ENCODE assay signal across 8 cellular contexts in the genomic region with DNA sequence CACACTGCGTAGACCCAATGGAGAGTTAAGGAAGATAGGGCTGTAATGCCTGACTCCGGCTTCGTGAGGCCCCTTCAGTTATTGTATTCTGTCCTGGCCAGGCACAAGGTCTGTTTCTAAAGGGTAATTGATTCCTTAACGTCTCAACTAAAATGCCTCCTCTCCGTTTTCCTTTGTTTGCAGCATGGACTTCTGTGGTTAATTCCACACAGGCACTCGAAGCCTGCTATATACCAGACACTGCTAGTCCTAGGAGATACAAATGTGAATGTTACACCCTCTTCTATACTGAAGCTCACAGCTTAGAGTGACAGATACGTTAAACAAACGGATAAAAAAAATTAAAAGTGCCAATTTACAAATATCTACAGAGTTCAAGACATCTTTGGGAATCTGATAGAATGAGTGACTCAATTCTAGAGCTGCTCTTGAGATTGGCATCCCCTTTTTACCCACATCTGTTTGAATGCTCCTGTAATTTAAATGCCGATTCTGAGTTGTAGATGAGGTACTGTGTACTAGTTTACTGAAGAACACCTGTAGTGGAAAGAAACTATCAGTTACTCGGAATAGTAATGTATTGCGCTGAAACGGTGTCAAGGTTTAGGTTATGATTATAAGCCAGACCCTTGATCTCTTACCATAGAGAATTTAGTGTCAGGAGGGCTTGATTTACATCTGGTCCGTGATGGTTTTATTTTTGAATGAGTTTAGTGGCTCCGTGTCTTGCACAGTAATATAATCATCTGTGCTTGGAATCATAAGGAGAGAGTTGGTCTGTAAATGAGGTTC. TPM values are rescaled to one million over a fixed set of nuclear protein-coding genes. Genes with fewer than 3 reads are reported as not detected.
DNase-seq lines count a peak whose midpoint lies in the region; ATAC-seq and TF ChIP-seq lines count a peak whose summit lies in the region.

No MANE protein-coding gene starts in this region.

- H3K9ac ChIP-seq in iPS-20b (ENCODE audit: low read depth, low read length) (peak overlapping the region; percentile 95), subcutaneous abdominal adipose tissue (ENCODE audit: low read length in 5 of 5) (peak overlapping the region; percentile 96 to 99 (median 99))

- H3K4me3 Mint-ChIP-seq in activated T-helper 1 cell treated with anti-CD3 and anti-CD28 coated beads, Interleukin-12 subunit alpha, Interleukin-12 subunit beta, Interleukin-2, Interleukin-4 antibody, amounts not matched to agents 30 ng/mL and 10 ng/mL and 1 ng/mL, durations not matched to agents 14 hours and 24 hours and 36 hours = peak overlapping the region; percentile 99

- TF ChIP-seq CTCF in GM12864 (IDR thresholded peaks at IDR 0.05; ENCODE audit: low read depth, low read length, missing control alignments) = no peak

- H3K27ac Mint-ChIP-seq in activated T-helper 1 cell treated with anti-CD3 and anti-CD28 coated beads, Interleukin-12 subunit alpha, Interleukin-12 subunit beta, Interleukin-2, Interleukin-4 antibody, amounts not matched to agents 30 ng/mL and 10 ng/mL and 1 ng/mL, durations not matched to agents 14 hours and 24 hours and 36 hours = peak overlapping the region; percentile 94

- intact Hi-C loops in activated T-helper 1 cell treated with anti-CD3 and anti-CD28 coated beads, Interleukin-12 subunit alpha, Interleukin-12 subunit beta, Interleukin-2, Interleukin-4 antibody, amounts not matched to agents 30 ng/mL and 10 ng/mL and 1 ng/mL, durations not matched to agents 14 hours and 24 hours and 36 hours (cut with micrococcal nuclease) = loop anchor here (1.0 to 5.0 kb wide), 13 partner anchors 8 to 662 kb away; a partner anchor contains a TSS
- intact Hi-C loops in sciatic nerve (cut with DNase I) = no loop called here

- no peaks in the 10 kb centered on the region for H3K9me3 ChIP-seq in iPS-20b (ENCODE audit: insufficient read depth, low read depth, low read length)
- H3K9me3 ChIP-seq in subcutaneous abdominal adipose tissue (ENCODE audit: control insufficient read depth in 5 of 5, low read length in 5 of 5) = no peaks in the 10 kb centered on the region

- peak overlapping the region; percentile 92 for H3K4me3 ChIP-seq in GM12864 (ENCODE audit: low read depth, low read length)
- peak overlapping the region; percentile 89 for H3K4me3 ChIP-seq in iPS-20b (ENCODE audit: low read length)
- H3K4me3 ChIP-seq in subcutaneous abdominal adipose tissue (ENCODE audit: low read depth in 1 of 5, low read length in 5 of 5) = peak overlapping the region; percentile 88 to 99 (median 97)

- H3K27ac ChIP-seq in iPS-20b (ENCODE audit: low read length) (peak overlapping the region; percentile 45), subcutaneous abdominal adipose tissue (ENCODE audit: low read depth, low read length) (peak overlapping the region; percentile 97)

- H3K36me3 Mint-ChIP-seq in activated T-helper 1 cell treated with anti-CD3 and anti-CD28 coated beads, Interleukin-12 subunit alpha, Interleukin-12 subunit beta, Interleukin-2, Interleukin-4 antibody, amounts not matched to agents 30 ng/mL and 10 ng/mL and 1 ng/mL, durations not matched to agents 14 hours and 24 hours and 36 hours (ENCODE audit: low read depth) = peaks cover 31% of the 10 kb centered on the region

- H3K36me3 ChIP-seq in iPS-20b (ENCODE audit: insufficient read depth, low read depth, low read length) = no peaks in the 10 kb centered on the region; the same call in 1 of the 2 replicates
- no peaks in the 10 kb centered on the region for H3K36me3 ChIP-seq in subcutaneous abdominal adipose tissue (ENCODE audit: control insufficient read depth in 5 of 5, insufficient read depth in 5 of 5, low read length in 5 of 5)

- no peak for DNase-seq in GM12864 (ENCODE audit: low read depth)
- no peak for DNase-seq in activated T-helper 1 cell treated with anti-CD3 and anti-CD28 coated beads, Interleukin-12 subunit alpha, Interleukin-12 subunit beta, Interleukin-2, Interleukin-4 antibody, amounts not matched to agents 30 ng/mL and 10 ng/mL and 1 ng/mL, durations not matched to agents 14 hours and 24 hours and 36 hours (ENCODE audit: low spot score)
- DNase-seq in NCI-H510A treated with DMSO at 0.1 percent for 48 hours (lab: John Stamatoyannopoulos, UW) = no peak
- no peak for DNase-seq in sciatic nerve (ENCODE audit: low spot score)
- DNase-seq in glomerular visceral epithelial cell (ENCODE audit: extremely low spot score) = no peak

- peaks cover 8% of the 10 kb centered on the region for H3K4me1 ChIP-seq in iPS-20b (ENCODE audit: insufficient read depth, low read length)
- H3K4me1 ChIP-seq in subcutaneous abdominal adipose tissue (ENCODE audit: control insufficient read depth in 5 of 5, insufficient read depth in 5 of 5, low read length in 5 of 5) = peaks cover 0 to 68% (median 66%) of the 10 kb centered on the region in 5 donors

- H3K4me1 Mint-ChIP-seq in activated T-helper 1 cell treated with anti-CD3 and anti-CD28 coated beads, Interleukin-12 subunit alpha, Interleukin-12 subunit beta, Interleukin-2, Interleukin-4 antibody, amounts not matched to agents 30 ng/mL and 10 ng/mL and 1 ng/mL, durations not matched to agents 14 hours and 24 hours and 36 hours (ENCODE audit: low read depth) = peaks cover 49% of the 10 kb centered on the region

- H3K27me3 Mint-ChIP-seq in activated T-helper 1 cell treated with anti-CD3 and anti-CD28 coated beads, Interleukin-12 subunit alpha, Interleukin-12 subunit beta, Interleukin-2, Interleukin-4 antibody, amounts not matched to agents 30 ng/mL and 10 ng/mL and 1 ng/mL, durations not matched to agents 14 hours and 24 hours and 36 hours (ENCODE audit: insufficient read depth) = no peaks in the 10 kb centered on the region

- no peaks in the 10 kb centered on the region for H3K9me3 Mint-ChIP-seq in activated T-helper 1 cell treated with anti-CD3 and anti-CD28 coated beads, Interleukin-12 subunit alpha, Interleukin-12 subunit beta, Interleukin-2, Interleukin-4 antibody, amounts not matched to agents 30 ng/mL and 10 ng/mL and 1 ng/mL, durations not matched to agents 14 hours and 24 hours and 36 hours

- ATAC-seq in HG02981 (IDR thresholded peaks at IDR 0.05; ENCODE audit: unreplicated experiment) (peak; percentile 4), sciatic nerve (no peak)

- no peaks in the 10 kb centered on the region for H3K27me3 ChIP-seq in iPS-20b (ENCODE audit: insufficient read depth, low read length)
- H3K27me3 ChIP-seq in subcutaneous abdominal adipose tissue (ENCODE audit: control insufficient read depth in 5 of 5, insufficient read depth in 4 of 5, low read length in 5 of 5) = no peaks in the 10 kb centered on the region

RNA-seq across cellular contexts. Expression of a gene that starts 0.8 kb away (rescaled TPM):
- 475 and 479 TPM in 2 replicates for total RNA-seq in activated T-helper 1 cell treated with anti-CD3 and anti-CD28 coated beads, Interleukin-12 subunit alpha, Interleukin-12 subunit beta, Interleukin-2, Interleukin-4 antibody, amounts not matched to agents 30 ng/mL and 10 ng/mL and 1 ng/mL, durations not matched to agents 14 hours and 24 hours and 36 hours
- 103 TPM for total RNA-seq in sciatic nerve
